ENCODE assay signal across 8 cellular contexts in the genomic region with DNA sequence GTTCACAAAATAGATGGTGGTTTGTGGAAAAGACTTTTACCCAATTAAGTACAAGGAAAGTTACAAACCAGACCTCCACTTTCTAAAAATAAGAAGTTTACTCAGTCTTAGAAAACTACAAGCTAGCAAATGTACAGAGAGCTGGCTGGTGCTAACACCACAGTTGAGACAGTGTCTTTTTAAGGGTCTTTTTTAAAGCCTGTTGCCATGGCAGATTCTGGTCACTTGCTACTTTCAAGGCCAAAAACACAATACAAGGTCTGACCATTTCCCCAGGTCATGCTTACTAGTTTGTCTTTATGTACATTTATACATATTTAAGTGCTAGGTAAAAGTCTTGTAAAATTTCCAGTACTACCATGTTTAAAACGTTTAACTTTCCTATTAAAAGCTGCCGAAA. TPM values are rescaled to one million over a fixed set of nuclear protein-coding genes. Genes with fewer than 3 reads are reported as not detected.
DNase-seq lines count a peak whose midpoint lies in the region; TF ChIP-seq lines count a peak whose summit lies in the region.

No MANE protein-coding gene starts in this region.

- H3K79me2 ChIP-seq in DOHH2 (ENCODE audit: control insufficient read depth, low read length) (peaks cover 97% of the 10 kb centered on the region), OCI-LY3 (ENCODE audit: low read length) (peaks cover 93% of the 10 kb centered on the region)

- H3K27ac ChIP-seq in DOHH2 (ENCODE audit: low read depth, low read length) = peak overlapping the region; percentile 75
- peak overlapping the region; percentile 86 for H3K27ac ChIP-seq in OCI-LY3 (ENCODE audit: low read length)
- H3K27ac ChIP-seq in ovary = peak overlapping the region in 1 of 2 donors; percentile 96

- peaks cover 29% of the 10 kb centered on the region for H3F3A ChIP-seq in DOHH2 (ENCODE audit: control insufficient read depth, insufficient read depth)

- H2AFZ ChIP-seq in OCI-LY3 (ENCODE audit: low read depth, low read length) = no peak overlapping the region

- peaks cover 34% of the 10 kb centered on the region for H3K4me1 ChIP-seq in DOHH2 (ENCODE audit: control insufficient read depth, low read length)
- peaks cover 26% of the 10 kb centered on the region for H3K4me1 ChIP-seq in OCI-LY3 (ENCODE audit: low read length)
- no peaks in the 10 kb centered on the region for H3K4me1 ChIP-seq in ovary (ENCODE audit: insufficient read depth)

- H3K27me3 ChIP-seq in DOHH2 (ENCODE audit: control insufficient read depth, low read length) = no peaks in the 10 kb centered on the region
- no peaks in the 10 kb centered on the region for H3K27me3 ChIP-seq in OCI-LY3 (ENCODE audit: low read depth, low read length)
- H3K27me3 ChIP-seq in ovary = no peaks in the 10 kb centered on the region

- H3K9me3 ChIP-seq in DOHH2 (ENCODE audit: control insufficient read depth, insufficient read depth, low read length) = no peaks in the 10 kb centered on the region
- H3K9me3 ChIP-seq in OCI-LY3 (ENCODE audit: insufficient read depth, low read length) = no peaks in the 10 kb centered on the region
- no peaks in the 10 kb centered on the region for H3K9me3 ChIP-seq in ovary

- H3K4me3 ChIP-seq in DOHH2 (ENCODE audit: low read length) (peak overlapping the region; percentile 94), OCI-LY3 (ENCODE audit: low read length) (peak overlapping the region; percentile 96), epithelial cell of esophagus (ENCODE audit: low read length) (peak overlapping the region; percentile 82), ovary (peak overlapping the region; percentile 100)

- peak overlapping the region; percentile 94 for H3K4me2 ChIP-seq in DOHH2 (ENCODE audit: low read length)
- H3K4me2 ChIP-seq in OCI-LY3 (ENCODE audit: low read length) = peak overlapping the region; percentile 93

- intact Hi-C loops in ovary (cut with DNase I) = loop anchor here in 3 of 4 donors (5.0 to 10.0 kb wide), 4 partner anchors 102 to 761 kb away; no protein-coding TSS in a partner anchor

- TF ChIP-seq EP300 in ovary (IDR thresholded peaks at IDR 0.05) = no peak

- H3K9me2 ChIP-seq in DOHH2 (replicated peaks; ENCODE audit: control insufficient read depth, low read length) = no peaks in the 10 kb centered on the region

- H3K36me3 ChIP-seq in DOHH2 (ENCODE audit: control insufficient read depth, low read length) (peaks cover 89% of the 10 kb centered on the region), OCI-LY3 (replicated peaks; ENCODE audit: low read depth, low read length) (peaks cover 69% of the 10 kb centered on the region), ovary (no peaks in the 10 kb centered on the region)

- 4 to 8% (median 5%) methylated on average over 2 of the region's 2 CpGs for WGBS in ovary, 3 donors

- TF ChIP-seq POLR2A in ovary (IDR thresholded peaks at IDR 0.05) = no peak

- DNase-seq in epithelial cell of esophagus (ENCODE audit: low read depth) (no peak), ovary (no peak), NCI-H1694 treated with DMSO at 0.1 percent for 48 hours (lab: John Stamatoyannopoulos, UW) (no peak), amygdala (lab: John Stamatoyannopoulos, UW) (no peak), medulla oblongata (ENCODE audit: extremely low spot score) (no peak)
- no peak for DNase-seq in stimulated activated CD8-positive, alpha-beta memory T cell treated with anti-CD3 and anti-CD28 coated beads, Interleukin-4, amount 100 ng/mL, for 48 hours

- H4K20me1 ChIP-seq in DOHH2 (ENCODE audit: control insufficient read depth, insufficient read depth, low read depth, low read length) (peaks cover 62% of the 10 kb centered on the region), OCI-LY3 (ENCODE audit: insufficient read depth, low read length) (peaks cover 71% of the 10 kb centered on the region)

- peak overlapping the region; percentile 96 for H3K9ac ChIP-seq in OCI-LY3 (ENCODE audit: low read length)

- TF ChIP-seq CTCF in DOHH2 (IDR thresholded peaks at IDR 0.05; ENCODE audit: low read depth, low read length, poor library complexity, severe bottlenecking) (no peak), OCI-LY3 (IDR thresholded peaks at IDR 0.05; ENCODE audit: low read depth, low read length) (no peak), epithelial cell of esophagus (IDR thresholded peaks at IDR 0.05; ENCODE audit: insufficient read depth, low read depth, low read length, missing control alignments) (no peak), ovary (IDR thresholded peaks at IDR 0.05) (no peak)

RNA-seq across cellular contexts. Expression of a gene that starts 2.4 kb away (rescaled TPM):
- 100 to 1,000 TPM in 2 of 7 donors, 10 to 100 TPM in 5; 63.6 to 145 (median 86.1) TPM for total RNA-seq in ovary
- 10 to 100 TPM; 55.8 to 94.2 TPM for polyA plus RNA-seq in ovary
